ENCODE assay signal across 1 cellular context in genomic region chr16:11585460-11586374, GRCh38.
TF ChIP-seq lines count a peak whose summit lies in the region.

No MANE protein-coding gene starts in this region.

TF ChIP-seq in HepG2, 621 proteins besides CTCF, POLR2A, EP300 and RAD21 (continued from another document and continues in another):
- TF ChIP-seq AKNA (CRISPR knock-in tag; IDR thresholded peaks at IDR 0.05; ENCODE audit: borderline replicate concordance) = no peak
- peak; percentile 89; the same call in 1 of the 2 replicates for TF ChIP-seq ZFP41 (CRISPR knock-in tag; IDR thresholded peaks at IDR 0.05; ENCODE audit: borderline replicate concordance)
- TF ChIP-seq ZBTB4 (CRISPR knock-in tag; IDR thresholded peaks at IDR 0.05; ENCODE audit: borderline replicate concordance) = peak; percentile 39; the same call in 1 of the 2 replicates
- TF ChIP-seq HNRNPLL (IDR thresholded peaks at IDR 0.05; ENCODE audit: low read depth, low read length, poor library complexity, severe bottlenecking) = peak; percentile 47
- no peak for TF ChIP-seq HNRNPK (IDR thresholded peaks at IDR 0.05; ENCODE audit: low read depth, low read length, poor library complexity, severe bottlenecking)
- TF ChIP-seq ZNF292 (CRISPR knock-in tag; IDR thresholded peaks at IDR 0.05; ENCODE audit: borderline replicate concordance, low read depth) = peak; percentile 91
- TF ChIP-seq NFIB (CRISPR knock-in tag; IDR thresholded peaks at IDR 0.05; ENCODE audit: borderline replicate concordance) = no peak
- TF ChIP-seq RFX1 (IDR thresholded peaks at IDR 0.05) = no peak
- no peak for TF ChIP-seq ZNF510 (CRISPR knock-in tag; IDR thresholded peaks at IDR 0.05; ENCODE audit: low read depth)
- no peak for TF ChIP-seq ZBTB33 (CRISPR knock-in tag; IDR thresholded peaks at IDR 0.05)
- 0 out of 2 replicates have a peak, but pooled peaks have one; percentile 27 for TF ChIP-seq GFI1 (CRISPR knock-in tag; IDR thresholded peaks at IDR 0.05; ENCODE audit: borderline replicate concordance)
- TF ChIP-seq HOXA3 (CRISPR knock-in tag; IDR thresholded peaks at IDR 0.05) = peak; percentile 71
- TF ChIP-seq MED1 (CRISPR knock-in tag; IDR thresholded peaks at IDR 0.05) = peak; percentile 67; the same call in 1 of the 2 replicates
- TF ChIP-seq ZNF776 (CRISPR knock-in tag; IDR thresholded peaks at IDR 0.05) = no peak; the same call in 1 of the 2 replicates
- TF ChIP-seq ZFAT (CRISPR knock-in tag; conservative IDR thresholded peaks at IDR 0.05) = peak; percentile 78
- no peak for TF ChIP-seq LRRFIP1 (CRISPR knock-in tag; conservative IDR thresholded peaks at IDR 0.05)
- peak in 1 of 2 experiments; percentile 76; a peak in 1 of 4 replicates for TF ChIP-seq KLF16 (CRISPR knock-in tag; IDR thresholded peaks at IDR 0.05)
- TF ChIP-seq FOSL1 (CRISPR knock-in tag; IDR thresholded peaks at IDR 0.05; ENCODE audit: borderline replicate concordance) = no peak
- peak; percentile 69; the same call in 1 of the 2 replicates for TF ChIP-seq GLI4 (CRISPR knock-in tag; IDR thresholded peaks at IDR 0.05; ENCODE audit: borderline replicate concordance)
- TF ChIP-seq ZNF605 (CRISPR knock-in tag; IDR thresholded peaks at IDR 0.05) = peak; percentile 90
- TF ChIP-seq SAFB2 (CRISPR knock-in tag; IDR thresholded peaks at IDR 0.05; ENCODE audit: borderline replicate concordance, low read depth) = peak; percentile 19; the same call in 1 of the 2 replicates
- TF ChIP-seq BCL6 (CRISPR knock-in tag; IDR thresholded peaks at IDR 0.05) = no peak
- TF ChIP-seq MLX (CRISPR knock-in tag; IDR thresholded peaks at IDR 0.05) = no peak
- TF ChIP-seq YY1 (IDR thresholded peaks at IDR 0.05; ENCODE audit: insufficient read depth, insufficient replicate concordance, low read depth, low read length) = no peak
- peak; percentile 77; the same call in 1 of the 2 replicates for TF ChIP-seq ZBTB37 (CRISPR knock-in tag; IDR thresholded peaks at IDR 0.05)
- no peak; the same call in 1 of the 2 replicates for TF ChIP-seq ZNF746 (CRISPR knock-in tag; IDR thresholded peaks at IDR 0.05)
- no peak for TF ChIP-seq U2AF2 (IDR thresholded peaks at IDR 0.05; ENCODE audit: low read depth, low read length)
- no peak; the same call in 1 of the 2 replicates for TF ChIP-seq KMT2B (CRISPR knock-in tag; IDR thresholded peaks at IDR 0.05)
- no peak for TF ChIP-seq ZNF17 (CRISPR knock-in tag; IDR thresholded peaks at IDR 0.05)
- 0 out of 2 replicates have a peak, but pooled peaks have one; percentile 61 for TF ChIP-seq ZNF782 (CRISPR knock-in tag; IDR thresholded peaks at IDR 0.05; ENCODE audit: borderline replicate concordance)
- no peak for TF ChIP-seq ATRX (CRISPR knock-in tag; IDR thresholded peaks at IDR 0.05; ENCODE audit: borderline replicate concordance)
- TF ChIP-seq ZNF576 (CRISPR knock-in tag; IDR thresholded peaks at IDR 0.05) = no peak
- TF ChIP-seq GATAD1 (CRISPR knock-in tag; IDR thresholded peaks at IDR 0.05) = no peak
- peak; percentile 85 for TF ChIP-seq SAP130 (CRISPR knock-in tag; IDR thresholded peaks at IDR 0.05; ENCODE audit: low read depth)
- TF ChIP-seq ZIK1 (CRISPR knock-in tag; IDR thresholded peaks at IDR 0.05; ENCODE audit: borderline replicate concordance, low read depth) = peak; percentile 46; the same call in 1 of the 2 replicates
- no peak for TF ChIP-seq DR1 (CRISPR knock-in tag; IDR thresholded peaks at IDR 0.05)
- no peak; the same call in 1 of the 2 replicates for TF ChIP-seq ZNF329 (CRISPR knock-in tag; IDR thresholded peaks at IDR 0.05; ENCODE audit: low read depth)
- 0 out of 2 replicates have a peak, but pooled peaks have one; percentile 61 for TF ChIP-seq ZNF775 (CRISPR knock-in tag; IDR thresholded peaks at IDR 0.05; ENCODE audit: borderline replicate concordance)
- TF ChIP-seq GTF2F1 (IDR thresholded peaks at IDR 0.05; ENCODE audit: low read length) = no peak
- peak; percentile 71; the same call in 1 of the 2 replicates for TF ChIP-seq GABPB1 (CRISPR knock-in tag; IDR thresholded peaks at IDR 0.05)
- peak; percentile 66; the same call in 1 of the 2 replicates for TF ChIP-seq ZNF430 (CRISPR knock-in tag; IDR thresholded peaks at IDR 0.05)
- no peak; the same call in 1 of the 2 replicates for TF ChIP-seq ATF2 (CRISPR knock-in tag; IDR thresholded peaks at IDR 0.05)
- TF ChIP-seq HIC2 (CRISPR knock-in tag; IDR thresholded peaks at IDR 0.05; ENCODE audit: low read depth) = peak; percentile 72; the same call in 1 of the 2 replicates
- TF ChIP-seq ZNF883 (CRISPR knock-in tag; IDR thresholded peaks at IDR 0.05; ENCODE audit: not compliant biosample characterization) = peak; percentile 90
- TF ChIP-seq REXO4 (CRISPR knock-in tag; IDR thresholded peaks at IDR 0.05; ENCODE audit: borderline replicate concordance) = no peak
- TF ChIP-seq TGIF2 (CRISPR knock-in tag; IDR thresholded peaks at IDR 0.05) = peak; percentile 34; the same call in 1 of the 2 replicates
